Comparison of ENCODE assay signal across 23 cellular contexts in genomic region chr2:119174993-119175347, GRCh38. TPM values are rescaled to one million over a fixed set of nuclear protein-coding genes. Genes with fewer than 3 reads are reported as not detected.
"Had no signal": no experiment of that assay in that cellular context is flagged by ENCODE, and none has a peak within 500 bp of the region (broad histone marks: within the 10 kb centered on the region; RNA-seq: fewer than 3 reads in every experiment).

No MANE protein-coding gene starts in this region.

- H3K9me3 ChIP-seq: heart left ventricle, neutrophil, right atrium auricular region, sigmoid colon, stomach, thoracic aorta, transverse colon had no signal

- H3K4me1 ChIP-seq: right atrium auricular region, sigmoid colon, stomach, transverse colon had no signal

- FAIRE-seq: endometrium, frontal cortex had no signal

- H3K36me3 ChIP-seq: heart left ventricle, neutrophil, right atrium auricular region, sigmoid colon, stomach, thoracic aorta, transverse colon had no signal

- H3K27me3 ChIP-seq: right atrium auricular region, sigmoid colon, transverse colon had no signal

- DNase-seq: hippocampal formation, sigmoid colon had no signal

- H3K4me3 ChIP-seq: heart left ventricle, right atrium auricular region, sigmoid colon, skin epidermis, stomach, thoracic aorta, transverse colon had no signal

- H3K27ac ChIP-seq: heart left ventricle, neutrophil, right atrium auricular region, sigmoid colon, skin epidermis, stomach, thoracic aorta, transverse colon had no signal

RNA-seq across cellular contexts. Expression of gene C1QL2, which starts 16.4 kb away (rescaled TPM):
- total RNA-seq: esophagus mucosa; fibroblast of lung; glomerular endothelial cell; kidney epithelial cell; left colon; left ventricle myocardium superior; lung microvascular endothelial cell; mesenteric fat pad; mononuclear cell; naive thymus-derived CD4-positive, alpha-beta T cell; osteoblast; right atrium auricular region; sigmoid colon; stomach; thoracic aorta; transverse colon; ureter had no signal
- polyA plus RNA-seq: fibroblast of lung; naive thymus-derived CD4-positive, alpha-beta T cell; sigmoid colon; stomach had no signal

RNA-seq across cellular contexts. Expression of gene STEAP3, which starts 48.7 kb away (rescaled TPM):
- polyA plus RNA-seq: naive thymus-derived CD4-positive, alpha-beta T cell had no signal
